Comparison of ENCODE assay signal across 8 cellular contexts in genomic region chr10:87761892-87762291, GRCh38. TPM values are rescaled to one million over a fixed set of nuclear protein-coding genes. Genes with fewer than 3 reads are reported as not detected.
DNase-seq lines count a peak whose midpoint lies in the region; ATAC-seq and TF ChIP-seq lines count a peak whose summit lies in the region.

No MANE protein-coding gene starts in this region.

- peaks cover 9% of the 10 kb centered on the region for H3K36me3 Mint-ChIP-seq in activated naive CD4-positive, alpha-beta T cell treated with anti-CD3 and anti-CD28 coated beads, Interleukin-2, amount 50 U/mL, for 24 hours

- H3K9me3 Mint-ChIP-seq in activated naive CD4-positive, alpha-beta T cell treated with anti-CD3 and anti-CD28 coated beads, Interleukin-2, amount 50 U/mL, for 24 hours = no peaks in the 10 kb centered on the region

- TF ChIP-seq CTCF in gastrocnemius medialis (IDR thresholded peaks at IDR 0.05 in 4 of 5, conservative IDR thresholded peaks at IDR 0.05 in 1 of 5) = no peak

- H3K27me3 ChIP-seq in gastrocnemius medialis = no peaks in the 10 kb centered on the region

- H3K9me3 ChIP-seq in gastrocnemius medialis = no peaks in the 10 kb centered on the region

- no peak overlapping the region for H3K4me3 ChIP-seq in gastrocnemius medialis

- no peak for TF ChIP-seq POLR2A in gastrocnemius medialis (IDR thresholded peaks at IDR 0.05)

- no peak for DNase-seq in activated CD4-positive, CD25-positive, alpha-beta regulatory T cell (lab: John Stamatoyannopoulos, UW)
- DNase-seq in gastrocnemius medialis = peak in 1 of 2 donors; percentile 43
- DNase-seq in NCI-H1417 (lab: John Stamatoyannopoulos, UW) = no peak

- peak; percentile 97 to 98 for ATAC-seq in activated CD4-positive, CD25-positive, alpha-beta regulatory T cell treated with anti-CD3 and anti-CD28 coated beads, Interleukin-2, amount 50 U/mL, for 24 hours
- ATAC-seq in HG03565 (IDR thresholded peaks at IDR 0.05; ENCODE audit: unreplicated experiment) = peak; percentile 75
- peak; percentile 72 to 98 for ATAC-seq in gastrocnemius medialis
- ATAC-seq in HG03457 (IDR thresholded peaks at IDR 0.05; ENCODE audit: unreplicated experiment) = no peak
- ATAC-seq in GM18873 (IDR thresholded peaks at IDR 0.05; ENCODE audit: low FRiP score, unreplicated experiment) = no peak

- H3K27ac Mint-ChIP-seq in activated naive CD4-positive, alpha-beta T cell treated with anti-CD3 and anti-CD28 coated beads, Interleukin-2, amount 50 U/mL, for 24 hours = peak overlapping the region; percentile 76

- H3K4me1 ChIP-seq in gastrocnemius medialis = peaks cover 0 to 8% of the 10 kb centered on the region in 2 donors

- intact Hi-C loops in gastrocnemius medialis (cut with DNase I; ENCODE audit: low total_unique reads) = no loop called here

- H3K4me3 Mint-ChIP-seq in activated naive CD4-positive, alpha-beta T cell treated with anti-CD3 and anti-CD28 coated beads, Interleukin-2, amount 50 U/mL, for 24 hours = no peak overlapping the region

- in situ Hi-C loops in gastrocnemius medialis (cut with MboI; ENCODE audit: low sequenced_read_pairs in 4 of 4) = loop anchor here in 2 of 4 donors (25.0 kb wide), 1 partner anchor 225 kb away; no protein-coding TSS in a partner anchor

- H3K27ac ChIP-seq in gastrocnemius medialis = peak overlapping the region in 2 of 4 donors; percentile 18 to 19

- peaks cover 0 to 12% of the 10 kb centered on the region in 2 donors for H3K36me3 ChIP-seq in gastrocnemius medialis

- no peaks in the 10 kb centered on the region for H3K27me3 Mint-ChIP-seq in activated naive CD4-positive, alpha-beta T cell treated with anti-CD3 and anti-CD28 coated beads, Interleukin-2, amount 50 U/mL, for 24 hours

- H3K4me1 Mint-ChIP-seq in activated naive CD4-positive, alpha-beta T cell treated with anti-CD3 and anti-CD28 coated beads, Interleukin-2, amount 50 U/mL, for 24 hours = peaks cover 24% of the 10 kb centered on the region

RNA-seq across cellular contexts. Expression of gene ATAD1, which starts 56.1 kb away (rescaled TPM):
- total RNA-seq in gastrocnemius medialis = 10 to 100 TPM; 32.0 to 65.4 (median 51.0) TPM

Comparison
In these comparisons a context has a peak if more than half of its experiments do, and no peak if none do; other contexts are left out.
1. ATAC-seq: peak in activated CD4-positive, CD25-positive, alpha-beta regulatory T cell treated with anti-CD3 and anti-CD28 coated beads, Interleukin-2, amount 50 U/mL, for 24 hours (2 of 2), HG03565 (single experiment) and gastrocnemius medialis (2 of 2); none in HG03457 (single experiment) and GM18873 (single experiment).